1 cellular context compared by ENCODE assay signal in the genomic region with DNA sequence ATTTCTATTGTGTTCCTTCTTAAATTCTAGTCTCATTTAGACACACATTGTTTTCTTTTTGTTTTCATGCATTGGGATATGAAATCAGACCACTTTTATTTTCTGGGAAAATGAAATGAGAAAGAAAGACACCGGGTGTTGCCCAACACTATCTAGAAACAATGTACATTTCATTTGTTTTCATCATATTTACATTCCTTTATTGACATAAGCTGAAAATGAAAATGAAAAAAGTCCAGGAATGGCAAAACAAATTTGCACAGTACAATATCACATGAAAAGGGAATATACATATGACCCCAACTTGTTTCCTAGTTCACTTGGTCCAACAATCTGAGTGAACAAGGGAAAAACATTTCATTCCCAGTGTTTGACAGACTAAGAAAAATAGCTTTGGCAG.
A peak's percentile ranks its signal among the peaks of the same experiment; 100 is the strongest.
TF ChIP-seq lines count a peak whose summit lies in the region.

No MANE protein-coding gene starts in this region.

TF ChIP-seq in HepG2, 621 proteins besides CTCF, POLR2A, EP300 and RAD21 (continued from another document and continues in another):
- TF ChIP-seq SALL1 (CRISPR knock-in tag; IDR thresholded peaks at IDR 0.05) (no peak), KLF9 (CRISPR knock-in tag; IDR thresholded peaks at IDR 0.05; ENCODE audit: low read depth) (no peak), RARA (CRISPR knock-in tag; IDR thresholded peaks at IDR 0.05) (peak; percentile 72), ZNF34 (CRISPR knock-in tag; IDR thresholded peaks at IDR 0.05; ENCODE audit: borderline replicate concordance) (no peak), ZNF251 (CRISPR knock-in tag; IDR thresholded peaks at IDR 0.05) (no peak), ZNF816 (CRISPR knock-in tag; IDR thresholded peaks at IDR 0.05; ENCODE audit: borderline replicate concordance) (no peak), FOXP1 (IDR thresholded peaks at IDR 0.05) (no peak), FOXP1 (CRISPR knock-in tag; IDR thresholded peaks at IDR 0.05) (peak; percentile 72), KAT7 (CRISPR knock-in tag; IDR thresholded peaks at IDR 0.05; ENCODE audit: borderline replicate concordance) (no peak), IKZF4 (CRISPR knock-in tag; IDR thresholded peaks at IDR 0.05; ENCODE audit: borderline replicate concordance, low read depth, not compliant biosample characterization) (no peak), CREB1 (IDR thresholded peaks at IDR 0.05) (no peak), CREB1 (CRISPR knock-in tag; IDR thresholded peaks at IDR 0.05) (no peak), SMAD1 (CRISPR knock-in tag; IDR thresholded peaks at IDR 0.05; ENCODE audit: borderline replicate concordance, low read depth) (no peak), ZFP36L2 (CRISPR knock-in tag; IDR thresholded peaks at IDR 0.05) (no peak), ZNF552 (CRISPR knock-in tag; IDR thresholded peaks at IDR 0.05; ENCODE audit: borderline replicate concordance) (no peak)
- TF ChIP-seq, protein P1, sequence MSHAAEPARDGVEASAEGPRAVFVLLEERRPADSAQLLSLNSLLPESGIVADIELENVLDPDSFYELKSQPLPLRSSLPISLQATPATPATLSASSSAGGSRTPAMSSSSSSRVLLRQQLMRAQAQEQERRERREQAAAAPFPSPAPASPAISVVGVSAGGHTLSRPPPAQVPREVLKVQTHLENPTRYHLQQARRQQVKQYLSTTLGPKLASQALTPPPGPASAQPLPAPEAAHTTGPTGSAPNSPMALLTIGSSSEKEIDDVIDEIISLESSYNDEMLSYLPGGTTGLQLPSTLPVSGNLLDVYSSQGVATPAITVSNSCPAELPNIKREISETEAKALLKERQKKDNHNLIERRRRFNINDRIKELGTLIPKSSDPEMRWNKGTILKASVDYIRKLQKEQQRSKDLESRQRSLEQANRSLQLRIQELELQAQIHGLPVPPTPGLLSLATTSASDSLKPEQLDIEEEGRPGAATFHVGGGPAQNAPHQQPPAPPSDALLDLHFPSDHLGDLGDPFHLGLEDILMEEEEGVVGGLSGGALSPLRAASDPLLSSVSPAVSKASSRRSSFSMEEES (CRISPR knock-in tag; IDR thresholded peaks at IDR 0.05) = peak; percentile 58; the same call in 1 of the 2 replicates
- TF ChIP-seq, protein P2, sequence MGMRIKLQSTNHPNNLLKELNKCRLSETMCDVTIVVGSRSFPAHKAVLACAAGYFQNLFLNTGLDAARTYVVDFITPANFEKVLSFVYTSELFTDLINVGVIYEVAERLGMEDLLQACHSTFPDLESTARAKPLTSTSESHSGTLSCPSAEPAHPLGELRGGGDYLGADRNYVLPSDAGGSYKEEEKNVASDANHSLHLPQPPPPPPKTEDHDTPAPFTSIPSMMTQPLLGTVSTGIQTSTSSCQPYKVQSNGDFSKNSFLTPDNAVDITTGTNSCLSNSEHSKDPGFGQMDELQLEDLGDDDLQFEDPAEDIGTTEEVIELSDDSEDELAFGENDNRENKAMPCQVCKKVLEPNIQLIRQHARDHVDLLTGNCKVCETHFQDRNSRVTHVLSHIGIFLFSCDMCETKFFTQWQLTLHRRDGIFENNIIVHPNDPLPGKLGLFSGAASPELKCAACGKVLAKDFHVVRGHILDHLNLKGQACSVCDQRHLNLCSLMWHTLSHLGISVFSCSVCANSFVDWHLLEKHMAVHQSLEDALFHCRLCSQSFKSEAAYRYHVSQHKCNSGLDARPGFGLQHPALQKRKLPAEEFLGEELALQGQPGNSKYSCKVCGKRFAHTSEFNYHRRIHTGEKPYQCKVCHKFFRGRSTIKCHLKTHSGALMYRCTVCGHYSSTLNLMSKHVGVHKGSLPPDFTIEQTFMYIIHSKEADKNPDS (CRISPR knock-in tag; IDR thresholded peaks at IDR 0.05) = no peak
- TF ChIP-seq, protein P3, sequence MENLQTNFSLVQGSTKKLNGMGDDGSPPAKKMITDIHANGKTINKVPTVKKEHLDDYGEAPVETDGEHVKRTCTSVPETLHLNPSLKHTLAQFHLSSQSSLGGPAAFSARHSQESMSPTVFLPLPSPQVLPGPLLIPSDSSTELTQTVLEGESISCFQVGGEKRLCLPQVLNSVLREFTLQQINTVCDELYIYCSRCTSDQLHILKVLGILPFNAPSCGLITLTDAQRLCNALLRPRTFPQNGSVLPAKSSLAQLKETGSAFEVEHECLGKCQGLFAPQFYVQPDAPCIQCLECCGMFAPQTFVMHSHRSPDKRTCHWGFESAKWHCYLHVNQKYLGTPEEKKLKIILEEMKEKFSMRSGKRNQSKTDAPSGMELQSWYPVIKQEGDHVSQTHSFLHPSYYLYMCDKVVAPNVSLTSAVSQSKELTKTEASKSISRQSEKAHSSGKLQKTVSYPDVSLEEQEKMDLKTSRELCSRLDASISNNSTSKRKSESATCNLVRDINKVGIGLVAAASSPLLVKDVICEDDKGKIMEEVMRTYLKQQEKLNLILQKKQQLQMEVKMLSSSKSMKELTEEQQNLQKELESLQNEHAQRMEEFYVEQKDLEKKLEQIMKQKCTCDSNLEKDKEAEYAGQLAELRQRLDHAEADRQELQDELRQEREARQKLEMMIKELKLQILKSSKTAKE (CRISPR knock-in tag; IDR thresholded peaks at IDR 0.05; ENCODE audit: borderline replicate concordance) = no peak
- TF ChIP-seq, protein P4, sequence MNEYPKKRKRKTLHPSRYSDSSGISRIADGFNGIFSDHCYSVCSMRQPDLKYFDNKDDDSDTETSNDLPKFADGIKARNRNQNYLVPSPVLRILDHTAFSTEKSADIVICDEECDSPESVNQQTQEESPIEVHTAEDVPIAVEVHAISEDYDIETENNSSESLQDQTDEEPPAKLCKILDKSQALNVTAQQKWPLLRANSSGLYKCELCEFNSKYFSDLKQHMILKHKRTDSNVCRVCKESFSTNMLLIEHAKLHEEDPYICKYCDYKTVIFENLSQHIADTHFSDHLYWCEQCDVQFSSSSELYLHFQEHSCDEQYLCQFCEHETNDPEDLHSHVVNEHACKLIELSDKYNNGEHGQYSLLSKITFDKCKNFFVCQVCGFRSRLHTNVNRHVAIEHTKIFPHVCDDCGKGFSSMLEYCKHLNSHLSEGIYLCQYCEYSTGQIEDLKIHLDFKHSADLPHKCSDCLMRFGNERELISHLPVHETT (CRISPR knock-in tag; conservative IDR thresholded peaks at IDR 0.05) = no peak
- TF ChIP-seq, protein P5, sequence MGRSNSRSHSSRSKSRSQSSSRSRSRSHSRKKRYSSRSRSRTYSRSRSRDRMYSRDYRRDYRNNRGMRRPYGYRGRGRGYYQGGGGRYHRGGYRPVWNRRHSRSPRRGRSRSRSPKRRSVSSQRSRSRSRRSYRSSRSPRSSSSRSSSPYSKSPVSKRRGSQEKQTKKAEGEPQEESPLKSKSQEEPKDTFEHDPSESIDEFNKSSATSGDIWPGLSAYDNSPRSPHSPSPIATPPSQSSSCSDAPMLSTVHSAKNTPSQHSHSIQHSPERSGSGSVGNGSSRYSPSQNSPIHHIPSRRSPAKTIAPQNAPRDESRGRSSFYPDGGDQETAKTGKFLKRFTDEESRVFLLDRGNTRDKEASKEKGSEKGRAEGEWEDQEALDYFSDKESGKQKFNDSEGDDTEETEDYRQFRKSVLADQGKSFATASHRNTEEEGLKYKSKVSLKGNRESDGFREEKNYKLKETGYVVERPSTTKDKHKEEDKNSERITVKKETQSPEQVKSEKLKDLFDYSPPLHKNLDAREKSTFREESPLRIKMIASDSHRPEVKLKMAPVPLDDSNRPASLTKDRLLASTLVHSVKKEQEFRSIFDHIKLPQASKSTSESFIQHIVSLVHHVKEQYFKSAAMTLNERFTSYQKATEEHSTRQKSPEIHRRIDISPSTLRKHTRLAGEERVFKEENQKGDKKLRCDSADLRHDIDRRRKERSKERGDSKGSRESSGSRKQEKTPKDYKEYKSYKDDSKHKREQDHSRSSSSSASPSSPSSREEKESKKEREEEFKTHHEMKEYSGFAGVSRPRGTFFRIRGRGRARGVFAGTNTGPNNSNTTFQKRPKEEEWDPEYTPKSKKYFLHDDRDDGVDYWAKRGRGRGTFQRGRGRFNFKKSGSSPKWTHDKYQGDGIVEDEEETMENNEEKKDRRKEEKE (IDR thresholded peaks at IDR 0.05) = no peak
- TF ChIP-seq, protein P6, sequence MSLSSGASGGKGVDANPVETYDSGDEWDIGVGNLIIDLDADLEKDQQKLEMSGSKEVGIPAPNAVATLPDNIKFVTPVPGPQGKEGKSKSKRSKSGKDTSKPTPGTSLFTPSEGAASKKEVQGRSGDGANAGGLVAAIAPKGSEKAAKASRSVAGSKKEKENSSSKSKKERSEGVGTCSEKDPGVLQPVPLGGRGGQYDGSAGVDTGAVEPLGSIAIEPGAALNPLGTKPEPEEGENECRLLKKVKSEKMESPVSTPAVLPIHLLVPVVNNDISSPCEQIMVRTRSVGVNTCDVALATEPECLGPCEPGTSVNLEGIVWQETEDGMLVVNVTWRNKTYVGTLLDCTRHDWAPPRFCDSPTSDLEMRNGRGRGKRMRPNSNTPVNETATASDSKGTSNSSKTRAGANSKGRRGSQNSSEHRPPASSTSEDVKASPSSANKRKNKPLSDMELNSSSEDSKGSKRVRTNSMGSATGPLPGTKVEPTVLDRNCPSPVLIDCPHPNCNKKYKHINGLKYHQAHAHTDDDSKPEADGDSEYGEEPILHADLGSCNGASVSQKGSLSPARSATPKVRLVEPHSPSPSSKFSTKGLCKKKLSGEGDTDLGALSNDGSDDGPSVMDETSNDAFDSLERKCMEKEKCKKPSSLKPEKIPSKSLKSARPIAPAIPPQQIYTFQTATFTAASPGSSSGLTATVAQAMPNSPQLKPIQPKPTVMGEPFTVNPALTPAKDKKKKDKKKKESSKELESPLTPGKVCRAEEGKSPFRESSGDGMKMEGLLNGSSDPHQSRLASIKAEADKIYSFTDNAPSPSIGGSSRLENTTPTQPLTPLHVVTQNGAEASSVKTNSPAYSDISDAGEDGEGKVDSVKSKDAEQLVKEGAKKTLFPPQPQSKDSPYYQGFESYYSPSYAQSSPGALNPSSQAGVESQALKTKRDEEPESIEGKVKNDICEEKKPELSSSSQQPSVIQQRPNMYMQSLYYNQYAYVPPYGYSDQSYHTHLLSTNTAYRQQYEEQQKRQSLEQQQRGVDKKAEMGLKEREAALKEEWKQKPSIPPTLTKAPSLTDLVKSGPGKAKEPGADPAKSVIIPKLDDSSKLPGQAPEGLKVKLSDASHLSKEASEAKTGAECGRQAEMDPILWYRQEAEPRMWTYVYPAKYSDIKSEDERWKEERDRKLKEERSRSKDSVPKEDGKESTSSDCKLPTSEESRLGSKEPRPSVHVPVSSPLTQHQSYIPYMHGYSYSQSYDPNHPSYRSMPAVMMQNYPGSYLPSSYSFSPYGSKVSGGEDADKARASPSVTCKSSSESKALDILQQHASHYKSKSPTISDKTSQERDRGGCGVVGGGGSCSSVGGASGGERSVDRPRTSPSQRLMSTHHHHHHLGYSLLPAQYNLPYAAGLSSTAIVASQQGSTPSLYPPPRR (CRISPR knock-in tag; IDR thresholded peaks at IDR 0.05; ENCODE audit: borderline replicate concordance) = no peak
- TF ChIP-seq, protein P7, sequence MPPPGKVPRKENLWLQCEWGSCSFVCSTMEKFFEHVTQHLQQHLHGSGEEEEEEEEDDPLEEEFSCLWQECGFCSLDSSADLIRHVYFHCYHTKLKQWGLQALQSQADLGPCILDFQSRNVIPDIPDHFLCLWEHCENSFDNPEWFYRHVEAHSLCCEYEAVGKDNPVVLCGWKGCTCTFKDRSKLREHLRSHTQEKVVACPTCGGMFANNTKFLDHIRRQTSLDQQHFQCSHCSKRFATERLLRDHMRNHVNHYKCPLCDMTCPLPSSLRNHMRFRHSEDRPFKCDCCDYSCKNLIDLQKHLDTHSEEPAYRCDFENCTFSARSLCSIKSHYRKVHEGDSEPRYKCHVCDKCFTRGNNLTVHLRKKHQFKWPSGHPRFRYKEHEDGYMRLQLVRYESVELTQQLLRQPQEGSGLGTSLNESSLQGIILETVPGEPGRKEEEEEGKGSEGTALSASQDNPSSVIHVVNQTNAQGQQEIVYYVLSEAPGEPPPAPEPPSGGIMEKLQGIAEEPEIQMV (CRISPR knock-in tag; IDR thresholded peaks at IDR 0.05; ENCODE audit: low read depth) = no peak
- TF ChIP-seq, protein P8, sequence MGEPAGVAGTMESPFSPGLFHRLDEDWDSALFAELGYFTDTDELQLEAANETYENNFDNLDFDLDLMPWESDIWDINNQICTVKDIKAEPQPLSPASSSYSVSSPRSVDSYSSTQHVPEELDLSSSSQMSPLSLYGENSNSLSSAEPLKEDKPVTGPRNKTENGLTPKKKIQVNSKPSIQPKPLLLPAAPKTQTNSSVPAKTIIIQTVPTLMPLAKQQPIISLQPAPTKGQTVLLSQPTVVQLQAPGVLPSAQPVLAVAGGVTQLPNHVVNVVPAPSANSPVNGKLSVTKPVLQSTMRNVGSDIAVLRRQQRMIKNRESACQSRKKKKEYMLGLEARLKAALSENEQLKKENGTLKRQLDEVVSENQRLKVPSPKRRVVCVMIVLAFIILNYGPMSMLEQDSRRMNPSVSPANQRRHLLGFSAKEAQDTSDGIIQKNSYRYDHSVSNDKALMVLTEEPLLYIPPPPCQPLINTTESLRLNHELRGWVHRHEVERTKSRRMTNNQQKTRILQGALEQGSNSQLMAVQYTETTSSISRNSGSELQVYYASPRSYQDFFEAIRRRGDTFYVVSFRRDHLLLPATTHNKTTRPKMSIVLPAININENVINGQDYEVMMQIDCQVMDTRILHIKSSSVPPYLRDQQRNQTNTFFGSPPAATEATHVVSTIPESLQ (CRISPR knock-in tag; conservative IDR thresholded peaks at IDR 0.05) = no peak
- TF ChIP-seq, protein P9, sequence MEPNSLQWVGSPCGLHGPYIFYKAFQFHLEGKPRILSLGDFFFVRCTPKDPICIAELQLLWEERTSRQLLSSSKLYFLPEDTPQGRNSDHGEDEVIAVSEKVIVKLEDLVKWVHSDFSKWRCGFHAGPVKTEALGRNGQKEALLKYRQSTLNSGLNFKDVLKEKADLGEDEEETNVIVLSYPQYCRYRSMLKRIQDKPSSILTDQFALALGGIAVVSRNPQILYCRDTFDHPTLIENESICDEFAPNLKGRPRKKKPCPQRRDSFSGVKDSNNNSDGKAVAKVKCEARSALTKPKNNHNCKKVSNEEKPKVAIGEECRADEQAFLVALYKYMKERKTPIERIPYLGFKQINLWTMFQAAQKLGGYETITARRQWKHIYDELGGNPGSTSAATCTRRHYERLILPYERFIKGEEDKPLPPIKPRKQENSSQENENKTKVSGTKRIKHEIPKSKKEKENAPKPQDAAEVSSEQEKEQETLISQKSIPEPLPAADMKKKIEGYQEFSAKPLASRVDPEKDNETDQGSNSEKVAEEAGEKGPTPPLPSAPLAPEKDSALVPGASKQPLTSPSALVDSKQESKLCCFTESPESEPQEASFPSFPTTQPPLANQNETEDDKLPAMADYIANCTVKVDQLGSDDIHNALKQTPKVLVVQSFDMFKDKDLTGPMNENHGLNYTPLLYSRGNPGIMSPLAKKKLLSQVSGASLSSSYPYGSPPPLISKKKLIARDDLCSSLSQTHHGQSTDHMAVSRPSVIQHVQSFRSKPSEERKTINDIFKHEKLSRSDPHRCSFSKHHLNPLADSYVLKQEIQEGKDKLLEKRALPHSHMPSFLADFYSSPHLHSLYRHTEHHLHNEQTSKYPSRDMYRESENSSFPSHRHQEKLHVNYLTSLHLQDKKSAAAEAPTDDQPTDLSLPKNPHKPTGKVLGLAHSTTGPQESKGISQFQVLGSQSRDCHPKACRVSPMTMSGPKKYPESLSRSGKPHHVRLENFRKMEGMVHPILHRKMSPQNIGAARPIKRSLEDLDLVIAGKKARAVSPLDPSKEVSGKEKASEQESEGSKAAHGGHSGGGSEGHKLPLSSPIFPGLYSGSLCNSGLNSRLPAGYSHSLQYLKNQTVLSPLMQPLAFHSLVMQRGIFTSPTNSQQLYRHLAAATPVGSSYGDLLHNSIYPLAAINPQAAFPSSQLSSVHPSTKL (CRISPR knock-in tag; IDR thresholded peaks at IDR 0.05) = peak; percentile 78
- TF ChIP-seq, protein P10, sequence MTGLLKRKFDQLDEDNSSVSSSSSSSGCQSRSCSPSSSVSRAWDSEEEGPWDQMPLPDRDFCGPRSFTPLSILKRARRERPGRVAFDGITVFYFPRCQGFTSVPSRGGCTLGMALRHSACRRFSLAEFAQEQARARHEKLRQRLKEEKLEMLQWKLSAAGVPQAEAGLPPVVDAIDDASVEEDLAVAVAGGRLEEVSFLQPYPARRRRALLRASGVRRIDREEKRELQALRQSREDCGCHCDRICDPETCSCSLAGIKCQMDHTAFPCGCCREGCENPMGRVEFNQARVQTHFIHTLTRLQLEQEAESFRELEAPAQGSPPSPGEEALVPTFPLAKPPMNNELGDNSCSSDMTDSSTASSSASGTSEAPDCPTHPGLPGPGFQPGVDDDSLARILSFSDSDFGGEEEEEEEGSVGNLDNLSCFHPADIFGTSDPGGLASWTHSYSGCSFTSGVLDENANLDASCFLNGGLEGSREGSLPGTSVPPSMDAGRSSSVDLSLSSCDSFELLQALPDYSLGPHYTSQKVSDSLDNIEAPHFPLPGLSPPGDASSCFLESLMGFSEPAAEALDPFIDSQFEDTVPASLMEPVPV (CRISPR knock-in tag; IDR thresholded peaks at IDR 0.05) = no peak
